In the genomic region with DNA sequence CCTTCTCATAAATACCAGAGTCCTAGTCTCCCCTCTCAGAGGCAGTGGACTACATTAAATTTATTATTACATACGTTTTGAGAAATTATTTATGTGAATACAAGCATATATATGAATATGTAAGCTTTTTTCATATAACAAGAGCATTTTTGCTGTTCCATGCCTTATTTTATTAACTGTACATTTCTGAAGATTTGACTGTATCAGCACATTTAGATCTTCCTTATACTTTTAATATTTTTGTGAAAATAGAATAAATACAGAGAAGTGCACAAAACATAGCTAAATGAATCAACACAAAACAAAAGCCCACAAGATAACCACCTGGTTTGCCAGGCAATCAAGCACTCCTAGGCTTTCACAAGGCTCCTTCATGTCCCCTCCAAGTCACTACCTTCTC, we compare ENCODE assay signal across 40 cellular contexts. TPM values are rescaled to one million over a fixed set of nuclear protein-coding genes. Genes with fewer than 3 reads are reported as not detected.
"Had no signal": no experiment of that assay in that cellular context is flagged by ENCODE, and none has a peak within 500 bp of the region (broad histone marks: within the 10 kb centered on the region; RNA-seq: fewer than 3 reads in every experiment).

No MANE protein-coding gene starts in this region.

- H3K36me3 Mint-ChIP-seq: brain, WTC11 had no signal

- FAIRE-seq: bronchial epithelial cell, TTC549 had no signal

- H3K27ac ChIP-seq: ascending aorta, cardiac muscle cell, WERI-Rb-1 had no signal

- DNase-seq: activated CD4-positive, alpha-beta memory T cell treated with anti-CD3 and anti-CD28 coated beads, Interleukin-2, amount 10 ng/mL, durations not matched to agents 7 days and 5 days; activated CD4-positive, alpha-beta T cell treated with anti-CD3 and anti-CD28 coated beads for 1 hour; activated CD4-positive, alpha-beta T cell treated with anti-CD3 and anti-CD28 coated beads for 36 hours; activated CD4-positive, alpha-beta T cell treated with anti-CD3 and anti-CD28 coated beads for 48 hours; activated CD4-positive, alpha-beta T cell treated with anti-CD3 and anti-CD28 coated beads, Interleukin-2, amount 10 ng/mL, durations not matched to agents 7 days and 5 days; activated CD4-positive, alpha-beta T cell treated with anti-CD3 and anti-CD28 coated beads, Interleukin-2, amount 50 U/mL, for 48 hours; activated CD4-positive, CD25-positive, alpha-beta regulatory T cell; activated CD8-positive, alpha-beta memory T cell treated with anti-CD3 and anti-CD28 coated beads for 24 hours; activated CD8-positive, alpha-beta memory T cell treated with anti-CD3 and anti-CD28 coated beads, Interleukin-2, amount 10 ng/mL, durations not matched to agents 7 days and 5 days; activated CD8-positive, alpha-beta memory T cell treated with anti-CD3 and anti-CD28 coated beads, Interleukin-2, amount 50 U/mL, for 48 hours; activated CD8-positive, alpha-beta T cell treated with anti-CD3 and anti-CD28 coated beads, Interleukin-2, amount 10 ng/mL, durations not matched to agents 7 days and 5 days; activated effector memory CD4-positive, alpha-beta T cell treated with Interleukin-2 at 50 U/mL for 16 hours; activated gamma-delta T cell; activated naive CD4-positive, alpha-beta T cell treated with anti-CD3 and anti-CD28 coated beads, Interleukin-2, amount 10 ng/mL, durations not matched to agents 7 days and 5 days; activated naive CD4-positive, alpha-beta T cell treated with Interleukin-2 at 50 U/mL for 16 hours; activated naive CD8-positive, alpha-beta T cell treated with anti-CD3 and anti-CD28 coated beads, Interleukin-2, amount 10 ng/mL, durations not matched to agents 7 days and 5 days; activated naive CD8-positive, alpha-beta T cell treated with anti-CD3 and anti-CD28 coated beads, Interleukin-2, amount 50 U/mL, for 24 hours; activated T-cell treated with anti-CD3 and anti-CD28 coated beads, Interleukin-2, amount 50 U/mL, for 24 hours; activated T-cell treated with anti-CD3 and anti-CD28 coated beads, Interleukin-2, amount 50 U/mL, for 48 hours; amygdala; anterior cingulate cortex; caudate nucleus; cerebellar nuclear complex; T-helper 2 cell; T-helper 9 cell; WERI-Rb-1 had no signal

- H3K27me3 ChIP-seq: ascending aorta, cardiac muscle cell had no signal

- H3K36me3 ChIP-seq: ascending aorta, cardiac muscle cell, WERI-Rb-1 had no signal

- H3K9me3 ChIP-seq: ascending aorta had no signal

- ATAC-seq: activated CD4-positive, alpha-beta T cell treated with anti-CD3 and anti-CD28 coated beads for 36 hours; activated CD4-positive, CD25-positive, alpha-beta regulatory T cell treated with anti-CD3 and anti-CD28 coated beads, Interleukin-2, amount 50 U/mL, for 24 hours; activated CD8-positive, alpha-beta memory T cell treated with anti-CD3 and anti-CD28 coated beads, Interleukin-2, amount 10 ng/mL, durations not matched to agents 7 days and 5 days; activated CD8-positive, alpha-beta T cell treated with anti-CD3 and anti-CD28 coated beads, Interleukin-2, amount 10 ng/mL, durations not matched to agents 7 days and 5 days; activated naive CD8-positive, alpha-beta T cell treated with anti-CD3 and anti-CD28 coated beads, Interleukin-2, amount 50 U/mL, for 24 hours; WTC11 had no signal

- H3K27ac Mint-ChIP-seq: activated CD4-positive, alpha-beta memory T cell treated with anti-CD3 and anti-CD28 coated beads, Interleukin-2, amount 10 ng/mL, durations not matched to agents 7 days and 5 days; activated CD4-positive, alpha-beta T cell treated with anti-CD3 and anti-CD28 coated beads for 36 hours; activated CD4-positive, alpha-beta T cell treated with anti-CD3 and anti-CD28 coated beads, Interleukin-2, amount 10 ng/mL, durations not matched to agents 7 days and 5 days; activated CD8-positive, alpha-beta memory T cell treated with anti-CD3 and anti-CD28 coated beads, Interleukin-2, amount 10 ng/mL, durations not matched to agents 7 days and 5 days; activated CD8-positive, alpha-beta T cell treated with anti-CD3 and anti-CD28 coated beads, Interleukin-2, amount 10 ng/mL, durations not matched to agents 7 days and 5 days; activated naive CD4-positive, alpha-beta T cell treated with anti-CD3 and anti-CD28 coated beads, Interleukin-2, amount 10 ng/mL, durations not matched to agents 7 days and 5 days; activated naive CD4-positive, alpha-beta T cell treated with anti-CD3 and anti-CD28 coated beads, Interleukin-2, amount 50 U/mL, for 24 hours; activated naive CD8-positive, alpha-beta T cell; activated naive CD8-positive, alpha-beta T cell treated with anti-CD3 and anti-CD28 coated beads, Interleukin-2, amount 10 ng/mL, durations not matched to agents 7 days and 5 days; activated naive CD8-positive, alpha-beta T cell treated with anti-CD3 and anti-CD28 coated beads, Interleukin-2, amount 50 U/mL, for 24 hours; activated T-cell treated with anti-CD3 and anti-CD28 coated beads, Interleukin-2, amount 50 U/mL, for 24 hours; activated T-helper 2 cell treated with anti-CD3 and anti-CD28 coated beads, Interferon-gamma antibody, Interleukin-2, Interleukin-4, amounts not matched to agents 10 μg/mL and 5 μg/mL and 100 μg/mL, durations not matched to agents 14 hours and 24 hours and 36 hours; brain; T-helper 1 cell treated with Interleukin-12 subunit alpha and Interleukin-12 subunit beta and Interleukin-4 antibody, amounts not matched to agents 30 μg/mL and 1 μg/mL, for 36 hours; T-helper 2 cell treated with Interferon-gamma antibody and Interleukin-4, amounts not matched to agents 5 μg/mL and 100 μg/mL, for 36 hours; WTC11 had no signal

- H3K9me3 Mint-ChIP-seq: activated naive CD4-positive, alpha-beta T cell treated with anti-CD3 and anti-CD28 coated beads, Interleukin-2, amount 50 U/mL, for 24 hours; central memory CD8-positive, alpha-beta T cell had no signal

- H3K4me1 ChIP-seq: ascending aorta had no signal

- H3K4me3 ChIP-seq: ascending aorta, cardiac muscle cell had no signal

- H3K4me3 Mint-ChIP-seq: activated CD4-positive, alpha-beta memory T cell treated with anti-CD3 and anti-CD28 coated beads, Interleukin-2, amount 10 ng/mL, durations not matched to agents 7 days and 5 days; activated CD4-positive, alpha-beta T cell treated with anti-CD3 and anti-CD28 coated beads for 36 hours; activated CD4-positive, alpha-beta T cell treated with anti-CD3 and anti-CD28 coated beads, Interleukin-2, amount 10 ng/mL, durations not matched to agents 7 days and 5 days; activated CD8-positive, alpha-beta memory T cell treated with anti-CD3 and anti-CD28 coated beads, Interleukin-2, amount 10 ng/mL, durations not matched to agents 7 days and 5 days; activated CD8-positive, alpha-beta T cell treated with anti-CD3 and anti-CD28 coated beads, Interleukin-2, amount 10 ng/mL, durations not matched to agents 7 days and 5 days; activated naive CD4-positive, alpha-beta T cell treated with anti-CD3 and anti-CD28 coated beads, Interleukin-2, amount 10 ng/mL, durations not matched to agents 7 days and 5 days; activated naive CD4-positive, alpha-beta T cell treated with anti-CD3 and anti-CD28 coated beads, Interleukin-2, amount 50 U/mL, for 24 hours; activated naive CD8-positive, alpha-beta T cell; activated naive CD8-positive, alpha-beta T cell treated with anti-CD3 and anti-CD28 coated beads, Interleukin-2, amount 10 ng/mL, durations not matched to agents 7 days and 5 days; activated naive CD8-positive, alpha-beta T cell treated with anti-CD3 and anti-CD28 coated beads, Interleukin-2, amount 50 U/mL, for 24 hours; activated T-cell treated with anti-CD3 and anti-CD28 coated beads, Interleukin-2, amount 50 U/mL, for 24 hours; brain; central memory CD8-positive, alpha-beta T cell; T-helper 1 cell treated with Interleukin-12 subunit alpha and Interleukin-12 subunit beta and Interleukin-4 antibody, amounts not matched to agents 30 μg/mL and 1 μg/mL, for 36 hours; T-helper 2 cell treated with Interferon-gamma antibody and Interleukin-4, amounts not matched to agents 5 μg/mL and 100 μg/mL, for 36 hours; WTC11 had no signal

- H3K27me3 Mint-ChIP-seq: activated CD4-positive, alpha-beta memory T cell treated with anti-CD3 and anti-CD28 coated beads, Interleukin-2, amount 10 ng/mL, durations not matched to agents 7 days and 5 days; activated CD4-positive, alpha-beta T cell treated with anti-CD3 and anti-CD28 coated beads, Interleukin-2, amount 10 ng/mL, durations not matched to agents 7 days and 5 days; activated naive CD4-positive, alpha-beta T cell treated with anti-CD3 and anti-CD28 coated beads, Interleukin-2, amount 10 ng/mL, durations not matched to agents 7 days and 5 days; activated naive CD4-positive, alpha-beta T cell treated with anti-CD3 and anti-CD28 coated beads, Interleukin-2, amount 50 U/mL, for 24 hours; activated naive CD8-positive, alpha-beta T cell; activated naive CD8-positive, alpha-beta T cell treated with anti-CD3 and anti-CD28 coated beads, Interleukin-2, amount 10 ng/mL, durations not matched to agents 7 days and 5 days; activated naive CD8-positive, alpha-beta T cell treated with anti-CD3 and anti-CD28 coated beads, Interleukin-2, amount 50 U/mL, for 24 hours; activated T-cell treated with anti-CD3 and anti-CD28 coated beads, Interleukin-2, amount 50 U/mL, for 24 hours; central memory CD8-positive, alpha-beta T cell had no signal

- H3K4me1 Mint-ChIP-seq: brain; central memory CD8-positive, alpha-beta T cell had no signal

RNA-seq across cellular contexts. Expression of a gene that starts 27.8 kb away (rescaled TPM):
- total RNA-seq: ascending aorta, bronchial epithelial cell, chondrocyte had no signal
- polyA plus RNA-seq: cardiac muscle cell had no signal
